ENCODE assay signal across 9 cellular contexts in the genomic region with DNA sequence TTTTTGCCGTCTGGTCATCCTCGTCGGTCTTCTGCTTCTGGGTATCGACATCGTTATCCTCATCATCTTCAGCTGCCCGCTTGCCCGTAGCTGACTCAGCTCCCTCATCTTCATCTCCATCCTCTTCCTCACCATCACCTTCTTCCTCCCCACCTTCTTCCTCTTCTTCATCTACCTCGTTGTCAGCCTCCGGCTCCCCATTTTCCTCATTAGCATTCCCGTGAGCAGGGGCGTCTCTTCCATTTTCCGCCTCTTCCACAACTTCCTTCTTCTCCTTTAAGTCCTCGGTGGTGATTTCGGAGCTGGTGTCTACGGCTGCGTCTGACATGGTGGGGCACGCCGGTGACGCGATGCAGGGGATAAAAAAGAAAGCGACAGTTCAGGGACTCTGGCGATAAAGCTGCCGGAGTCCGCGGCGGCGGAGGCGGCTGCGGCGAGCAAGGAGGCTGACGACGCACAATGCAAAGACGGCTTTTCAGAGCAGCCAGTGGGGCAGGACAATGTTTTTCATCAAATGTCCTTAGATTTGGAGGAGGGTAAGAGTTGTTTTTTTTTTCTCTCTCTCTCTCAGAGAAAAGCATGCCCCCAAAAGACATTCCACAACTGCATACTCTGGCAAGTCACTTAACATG. TPM values are rescaled to one million over a fixed set of nuclear protein-coding genes. Genes with fewer than 3 reads are reported as not detected.
DNase-seq lines count a peak whose midpoint lies in the region; ATAC-seq and TF ChIP-seq lines count a peak whose summit lies in the region.
"Not testable (repeated sequence)": the region's sequence is repeated elsewhere in the genome, so short reads cannot be mapped to it uniquely, and the experiment has no call there.
"Had no signal": no experiment of that assay in that cellular context is flagged by ENCODE, and none has a peak within 500 bp of the region (broad histone marks: within the 10 kb centered on the region; RNA-seq: fewer than 3 reads in every experiment).

No MANE protein-coding gene starts in this region.

- not testable (repeated sequence) for H3K27me3 ChIP-seq in breast epithelium, heart left ventricle, tibial artery

- CTCF ChIA-PET in GM10248 (lab: Yijun Ruan, JAX), result not testable (repeated sequence)

- TF ChIP-seq CTCF in GM10248 (IDR thresholded peaks at IDR 0.05; ENCODE audit: control extremely low read depth, extremely low read depth, low read depth, missing control alignments); breast epithelium (IDR thresholded peaks at IDR 0.05); heart left ventricle (IDR thresholded peaks at IDR 0.05); tibial artery (IDR thresholded peaks at IDR 0.05): not testable (repeated sequence)

- peak in 2 of 4 donors; percentile 22 to 57 for ATAC-seq in heart left ventricle
- ATAC-seq in natural killer cell treated with Interleukin-12 subunit alpha and Interleukin-12 subunit beta and Interleukin-15 and Interleukin-18, amount 100 ng/mL, for 72 hours, result peak; percentile 65 to 75

- H3K4me1 ChIP-seq in breast epithelium, tibial artery: not testable (repeated sequence)
- peaks cover 0 to 11% (median 0%) of the 10 kb centered on the region in 12 donors for H3K4me1 ChIP-seq in heart left ventricle

- H3K27ac Mint-ChIP-seq in T-helper 1 cell treated with Interleukin-12 subunit alpha and Interleukin-12 subunit beta and Interleukin-4 antibody, amounts not matched to agents 30 μg/mL and 1 μg/mL, for 36 hours, result not testable (repeated sequence)
- H3K27ac Mint-ChIP-seq in natural killer cell treated with Interleukin-12 subunit alpha and Interleukin-12 subunit beta and Interleukin-15 and Interleukin-18, amount 100 ng/mL, for 72 hours, result peak overlapping the region; percentile 89 to 91

- peak overlapping the region; percentile 87 for H3K4me3 Mint-ChIP-seq in T-helper 1 cell treated with Interleukin-12 subunit alpha and Interleukin-12 subunit beta and Interleukin-4 antibody, amounts not matched to agents 30 μg/mL and 1 μg/mL, for 36 hours
- peak overlapping the region; percentile 97 for H3K4me3 Mint-ChIP-seq in natural killer cell treated with Interleukin-12 subunit alpha and Interleukin-12 subunit beta and Interleukin-15 and Interleukin-18, amount 100 ng/mL, for 72 hours

- not testable (repeated sequence) for H3K9me3 Mint-ChIP-seq in T-helper 1 cell treated with Interleukin-12 subunit alpha and Interleukin-12 subunit beta and Interleukin-4 antibody, amounts not matched to agents 30 μg/mL and 1 μg/mL, for 36 hours; natural killer cell treated with Interleukin-12 subunit alpha and Interleukin-12 subunit beta and Interleukin-15 and Interleukin-18, amount 100 ng/mL, for 72 hours

- not testable (repeated sequence) for H3K36me3 Mint-ChIP-seq in T-helper 1 cell treated with Interleukin-12 subunit alpha and Interleukin-12 subunit beta and Interleukin-4 antibody, amounts not matched to agents 30 μg/mL and 1 μg/mL, for 36 hours (ENCODE audit: low read depth); natural killer cell treated with Interleukin-12 subunit alpha and Interleukin-12 subunit beta and Interleukin-15 and Interleukin-18, amount 100 ng/mL, for 72 hours

- H3K4me3 ChIP-seq in breast epithelium, result peak overlapping the region; percentile 38 to 66 (median 47)
- H3K4me3 ChIP-seq in heart left ventricle, result peak overlapping the region in 11 of 12 donors; percentile 22 to 63 (median 53)
- peak overlapping the region; percentile 47 to 54 for H3K4me3 ChIP-seq in tibial artery

- 17 to 41% (median 27%) methylated on average over 27 to 33 of the region's 33 CpGs for WGBS in heart left ventricle, 4 donors

- H3K9me3 ChIP-seq in breast epithelium, heart left ventricle, tibial artery: not testable (repeated sequence)

- H3K27ac ChIP-seq in breast epithelium (peak overlapping the region; percentile 21 to 23), heart left ventricle (peak overlapping the region; percentile 24 to 86 (median 71)), tibial artery (peak overlapping the region in 1 of 2 donors; percentile 4)

- peaks cover 30% of the 10 kb centered on the region for H3K27me3 Mint-ChIP-seq in T-helper 1 cell treated with Interleukin-12 subunit alpha and Interleukin-12 subunit beta and Interleukin-4 antibody, amounts not matched to agents 30 μg/mL and 1 μg/mL, for 36 hours (ENCODE audit: low read depth)
- not testable (repeated sequence) for H3K27me3 Mint-ChIP-seq in natural killer cell treated with Interleukin-12 subunit alpha and Interleukin-12 subunit beta and Interleukin-15 and Interleukin-18, amount 100 ng/mL, for 72 hours

- POLR2A ChIA-PET in GM10248 (lab: Yijun Ruan, JAX), result not testable (repeated sequence)

- not testable (repeated sequence) for H3K36me3 ChIP-seq in breast epithelium, heart left ventricle, tibial artery

- intact Hi-C loops in breast epithelium (cut with DNase I; ENCODE audit: low total_unique reads); tibial artery (cut with DNase I; ENCODE audit: low total_unique reads): not testable (repeated sequence)
- intact Hi-C loops in heart left ventricle (cut with DNase I), result loop anchor here in 5 of 10 donors (2.0 to 10.0 kb wide), 4 partner anchors 73 to 125 kb away; a partner anchor contains a TSS

- not testable (repeated sequence) for TF ChIP-seq POLR2A in breast epithelium (IDR thresholded peaks at IDR 0.05)
- peak in 1 of 2 donors; percentile 37 for TF ChIP-seq POLR2A in heart left ventricle (IDR thresholded peaks at IDR 0.05)

- DNase-seq in GM10248 (ENCODE audit: extremely low spot score) (peak; percentile 22), heart left ventricle (peak; percentile 20 to 57 (median 28))
- peak; percentile 61 to 66 for DNase-seq in activated T-cell treated with anti-CD3 and anti-CD28 coated beads, Interleukin-2, amount 50 U/mL, for 48 hours
- DNase-seq in breast epithelium (ENCODE audit: low spot score in 2 of 2); natural killer cell treated with Interleukin-12 subunit alpha and Interleukin-12 subunit beta and Interleukin-15 and Interleukin-18, amount 100 ng/mL, for 72 hours (ENCODE audit: low spot score); tibial artery: not testable (repeated sequence)
- peak; percentile 29 to 33 for DNase-seq in stimulated activated CD4-positive, alpha-beta T cell treated with anti-CD3 and anti-CD28 coated beads, Interleukin-2, amount 100 ng/mL, for 48 hours

- H3K4me1 Mint-ChIP-seq in T-helper 1 cell treated with Interleukin-12 subunit alpha and Interleukin-12 subunit beta and Interleukin-4 antibody, amounts not matched to agents 30 μg/mL and 1 μg/mL, for 36 hours (ENCODE audit: low read depth), result peaks cover 12% of the 10 kb centered on the region
- peaks cover 8 to 28% of the 10 kb centered on the region in 2 donors for H3K4me1 Mint-ChIP-seq in natural killer cell treated with Interleukin-12 subunit alpha and Interleukin-12 subunit beta and Interleukin-15 and Interleukin-18, amount 100 ng/mL, for 72 hours (ENCODE audit: low read depth in 2 of 2)

RNA-seq across cellular contexts. Expression of a gene that starts 31.9 kb away (rescaled TPM):
- total RNA-seq in breast epithelium, result under 1 TPM in 2 of 3 donors, not detected in 1; under 0.01 to 0.80 TPM
- 1 to 10 TPM in 1 of 9 donors, under 1 TPM in 7, not detected in 1; 0.08 to 1.1 (median 0.64) TPM for total RNA-seq in heart left ventricle
- polyA plus RNA-seq in heart left ventricle, result under 1 TPM; 0.12 to 0.42 TPM
- total RNA-seq in natural killer cell treated with Interleukin-12 subunit alpha and Interleukin-12 subunit beta and Interleukin-15 and Interleukin-18, amount 100 ng/mL, for 72 hours, result not detected
- total RNA-seq: H7 had no signal
